In genomic region chr9:80049096-80049495, GRCh38 we compare ENCODE assay signal across 18 cellular contexts.
DNase-seq lines count a peak whose midpoint lies in the region; ATAC-seq and TF ChIP-seq lines count a peak whose summit lies in the region.
"Had no signal": no experiment of that assay in that cellular context is flagged by ENCODE, and none has a peak within 500 bp of the region (broad histone marks: within the 10 kb centered on the region; RNA-seq: fewer than 3 reads in every experiment).

No MANE protein-coding gene starts in this region.

- H3K4me2 ChIP-seq in GM23338: peak overlapping the region; percentile 19; the same call in 1 of the 2 replicates
- H3K4me2 ChIP-seq in IMR-90 (ENCODE audit: low read depth, low read length): no peak overlapping the region
- peak overlapping the region; percentile 25 for H3K4me2 ChIP-seq in neural progenitor cell

- TF ChIP-seq RAD21 in IMR-90 (IDR thresholded peaks at IDR 0.05; ENCODE audit: low read length): no peak

- no peak overlapping the region for H3K23ac ChIP-seq in IMR-90 (ENCODE audit: low read depth, low read length)

- H3K4me1 Mint-ChIP-seq in GM23338 (peaks cover 18% of the 10 kb centered on the region), neural progenitor cell (peaks cover 16% of the 10 kb centered on the region), chondrocyte (ENCODE audit: low read depth) (peaks cover 9% of the 10 kb centered on the region)
- H3K4me1 Mint-ChIP-seq in T-helper 2 cell treated with Interferon-gamma antibody and Interleukin-4, amounts not matched to agents 5 μg/mL and 100 μg/mL, for 36 hours (ENCODE audit: low read depth): no peaks in the 10 kb centered on the region

- H3K4me3 Mint-ChIP-seq in GM23338 (no peak overlapping the region), neural progenitor cell (no peak overlapping the region), chondrocyte (ENCODE audit: unreplicated experiment) (no peak overlapping the region)
- no peak overlapping the region for H3K4me3 Mint-ChIP-seq in T-helper 2 cell treated with Interferon-gamma antibody and Interleukin-4, amounts not matched to agents 5 μg/mL and 100 μg/mL, for 36 hours

- no peak overlapping the region for H2BK20ac ChIP-seq in IMR-90 (ENCODE audit: low read depth, low read length)

- no peak overlapping the region for H4K91ac ChIP-seq in IMR-90 (ENCODE audit: insufficient read depth, low read depth, low read length)

- H2AFZ ChIP-seq in GM23338 (0 out of 2 replicates have a peak overlapping the region, but pooled peaks have one; percentile 11), IMR-90 (replicated peaks; ENCODE audit: low read length, poor library complexity) (no peak overlapping the region), neural progenitor cell (replicated peaks) (peak overlapping the region; percentile 28)
- H2AFZ ChIP-seq: GM23248 had no signal

- no peak overlapping the region for H3K4ac ChIP-seq in IMR-90 (ENCODE audit: low read depth, low read length)

- H3K18ac ChIP-seq in IMR-90 (ENCODE audit: low read depth, low read length): no peak overlapping the region

- dilution Hi-C loops in IMR-90 (cut with HindIII; ENCODE audit: low sequenced_read_pairs, unreplicated experiment): no loop called here

- no CpG with 5 or more reads among the region's 1 CpG for WGBS in IMR-90 (ENCODE audit: extremely low coverage in 2 of 2, insufficient read length in 1 of 2), 2 experiments

- no peaks in the 10 kb centered on the region for H3K9me1 ChIP-seq in IMR-90 (ENCODE audit: insufficient read depth, low read length)

- peak; percentile 23 for DNase-seq in GM23338 (ENCODE audit: low spot score)
- DNase-seq in IMR-90: peak; percentile 7
- DNase-seq in epithelial cell of esophagus (ENCODE audit: low read depth): peak; percentile 6
- DNase-seq in neural progenitor cell (ENCODE audit: low spot score): peak; percentile 21
- no peak for DNase-seq in T-helper 2 cell treated with Interferon-gamma antibody and Interleukin-4, amounts not matched to agents 5 μg/mL and 100 μg/mL, for 36 hours (ENCODE audit: low spot score)
- no peak for DNase-seq in NCI-H1105 treated with DMSO at 0.1 percent for 48 hours (lab: John Stamatoyannopoulos, UW)
- no peak for DNase-seq in chondrocyte (ENCODE audit: low spot score)
- DNase-seq: AML-193, Caco-2, GM23248, Kasumi-1, MV-4-11, NCI-H1436 treated with DMSO at 0.1 percent for 48 hours, NCI-H2081, NCI-H345, NCI-H748 treated with DMSO at 0.1 percent for 48 hours, Right ventricle myocardium superior had no signal

- H3K36me3 ChIP-seq in GM23338 (ENCODE audit: insufficient read depth) (no peaks in the 10 kb centered on the region), IMR-90 (ENCODE audit: control insufficient read depth, insufficient read depth, low read length) (no peaks in the 10 kb centered on the region), neural progenitor cell (peaks cover 3% of the 10 kb centered on the region)

- H3K27me3 ChIP-seq in GM23338 (ENCODE audit: insufficient read depth) (no peaks in the 10 kb centered on the region), IMR-90 (ENCODE audit: control insufficient read depth, insufficient read depth, low read length) (no peaks in the 10 kb centered on the region), neural progenitor cell (no peaks in the 10 kb centered on the region)

- H3K27me3 Mint-ChIP-seq in GM23338 (ENCODE audit: insufficient read depth, low read depth, poor library complexity) (peaks cover 2% of the 10 kb centered on the region), neural progenitor cell (ENCODE audit: insufficient read depth, low read depth) (peaks cover 5% of the 10 kb centered on the region), chondrocyte (ENCODE audit: low read depth) (no peaks in the 10 kb centered on the region)
- no peaks in the 10 kb centered on the region for H3K27me3 Mint-ChIP-seq in T-helper 2 cell treated with Interferon-gamma antibody and Interleukin-4, amounts not matched to agents 5 μg/mL and 100 μg/mL, for 36 hours (ENCODE audit: low read depth)

- POLR2A ChIA-PET in IMR-90 (lab: Charles Lee; ENCODE audit: unreplicated experiment): no interaction called here

- H3K56ac ChIP-seq in IMR-90 (ENCODE audit: extremely low read depth, insufficient read depth, low read length): no peak overlapping the region

- no peak overlapping the region for H3K27ac ChIP-seq in GM23338 (ENCODE audit: low read depth)
- H3K27ac ChIP-seq in IMR-90 (ENCODE audit: insufficient read depth, low read length): no peak overlapping the region
- H3K27ac ChIP-seq in neural progenitor cell: no peak overlapping the region
- H3K27ac ChIP-seq: GM23248 had no signal

- H3K9me2 ChIP-seq in GM23338 (ENCODE audit: insufficient read depth): peaks cover 4% of the 10 kb centered on the region

- H3K4me3 ChIP-seq in GM23338: no peak overlapping the region
- H3K4me3 ChIP-seq in IMR-90 (ENCODE audit: insufficient read depth, low read depth, low read length): no peak overlapping the region
- no peak overlapping the region for H3K4me3 ChIP-seq in epithelial cell of esophagus (ENCODE audit: low read length)
- H3K4me3 ChIP-seq in neural progenitor cell: no peak overlapping the region
- H3K4me3 ChIP-seq: GM23248 had no signal

- in situ Hi-C loops in IMR-90 (cut with MboI; ENCODE audit: low sequenced_read_pairs): no loop called here

- H3K4me1 ChIP-seq in GM23338 (ENCODE audit: insufficient read depth) (peaks cover 16% of the 10 kb centered on the region; the same call in 1 of the 2 replicates), IMR-90 (ENCODE audit: control insufficient read depth, insufficient read depth, low read length) (no peaks in the 10 kb centered on the region), neural progenitor cell (peaks cover 11% of the 10 kb centered on the region)
- H3K4me1 ChIP-seq: Caco-2 had no signal

- H4K20me1 ChIP-seq in GM23338 (replicated peaks; ENCODE audit: insufficient read depth) (no peaks in the 10 kb centered on the region), IMR-90 (ENCODE audit: insufficient read depth, low read length) (no peaks in the 10 kb centered on the region), neural progenitor cell (ENCODE audit: low read depth) (no peaks in the 10 kb centered on the region)

- H3K9me3 ChIP-seq in IMR-90 (ENCODE audit: control insufficient read depth, insufficient read depth, low read length) (peaks cover 4% of the 10 kb centered on the region; the same call in 1 of the 2 replicates), neural progenitor cell (ENCODE audit: low read depth) (peaks cover 16% of the 10 kb centered on the region)
- H3K9me3 ChIP-seq: Caco-2 had no signal

- H2AK9ac ChIP-seq in IMR-90 (replicated peaks; ENCODE audit: low read depth, low read length, poor library complexity): no peak overlapping the region

- no peak overlapping the region for H2BK15ac ChIP-seq in IMR-90 (ENCODE audit: low read depth, low read length)

- H3F3A ChIP-seq in GM23338 (replicated peaks; ENCODE audit: low read depth) (no peaks in the 10 kb centered on the region), neural progenitor cell (ENCODE audit: low read depth) (no peaks in the 10 kb centered on the region)

- peaks cover 15% of the 10 kb centered on the region for H3K9me3 Mint-ChIP-seq in GM23338
- peaks cover 23% of the 10 kb centered on the region for H3K9me3 Mint-ChIP-seq in neural progenitor cell
- peaks cover 9% of the 10 kb centered on the region for H3K9me3 Mint-ChIP-seq in T-helper 2 cell treated with Interferon-gamma antibody and Interleukin-4, amounts not matched to agents 5 μg/mL and 100 μg/mL, for 36 hours
- H3K9me3 Mint-ChIP-seq in chondrocyte (ENCODE audit: low read depth): peaks cover 18% of the 10 kb centered on the region

- no peaks in the 10 kb centered on the region for H3K79me2 ChIP-seq in GM23338 (replicated peaks; ENCODE audit: insufficient read depth)
- H3K79me2 ChIP-seq in neural progenitor cell (ENCODE audit: low read depth): no peaks in the 10 kb centered on the region

- H2AK5ac ChIP-seq in IMR-90 (ENCODE audit: low read depth, low read length): no peak overlapping the region

- TF ChIP-seq CTCF in GM23338 (conservative IDR thresholded peaks at IDR 0.05; ENCODE audit: low read depth in 2 of 2) (no peak), IMR-90 (conservative IDR thresholded peaks at IDR 0.05; ENCODE audit: low read depth, low read length) (no peak), epithelial cell of esophagus (IDR thresholded peaks at IDR 0.05; ENCODE audit: insufficient read depth, low read depth, low read length, missing control alignments) (no peak), neural progenitor cell (IDR thresholded peaks at IDR 0.05) (no peak), chondrocyte (IDR thresholded peaks at IDR 0.05) (no peak)

- H3K27ac Mint-ChIP-seq in GM23338 (0 out of 2 replicates have a peak overlapping the region, but pooled peaks have one; percentile 27), neural progenitor cell (no peak overlapping the region), chondrocyte (ENCODE audit: unreplicated experiment) (no peak overlapping the region)
- H3K27ac Mint-ChIP-seq in T-helper 2 cell treated with Interferon-gamma antibody and Interleukin-4, amounts not matched to agents 5 μg/mL and 100 μg/mL, for 36 hours: no peak overlapping the region

- no peaks in the 10 kb centered on the region for H3K79me1 ChIP-seq in IMR-90 (ENCODE audit: low read depth in 1 of 2, low read length in 2 of 2)

- H4K8ac ChIP-seq in IMR-90 (ENCODE audit: low read depth in 2 of 2, low read length in 2 of 2): no peak overlapping the region

- no peak overlapping the region for H4K5ac ChIP-seq in IMR-90 (ENCODE audit: low read depth, low read length)

- intact Hi-C loops in IMR-90 (cut with micrococcal nuclease): no loop called here

- peaks cover 11% of the 10 kb centered on the region; the same call in 2 of the 3 replicates for H3K36me3 Mint-ChIP-seq in GM23338 (ENCODE audit: low read depth)
- no peaks in the 10 kb centered on the region for H3K36me3 Mint-ChIP-seq in neural progenitor cell
- H3K36me3 Mint-ChIP-seq in T-helper 2 cell treated with Interferon-gamma antibody and Interleukin-4, amounts not matched to agents 5 μg/mL and 100 μg/mL, for 36 hours (ENCODE audit: low read depth): no peaks in the 10 kb centered on the region
- H3K36me3 Mint-ChIP-seq in chondrocyte (ENCODE audit: low read depth): peaks cover 10% of the 10 kb centered on the region

- BruUV-seq in IMR-90 (replicated peaks; lab: Mats Ljungman, UMichigan): no TSS peak

- H2BK120ac ChIP-seq in IMR-90 (ENCODE audit: low read depth, low read length): no peak overlapping the region

- CTCF ChIA-PET in IMR-90 (lab: Yijun Ruan, JAX): interaction anchor here (1.6 kb wide), 1 partner anchor 253 kb away, joined by 3 read pairs; no protein-coding TSS in a partner anchor

- ATAC-seq in GM23338: peak; percentile 46; the same call in 2 of the 3 replicates
- no peak for ATAC-seq in IMR-90 (ENCODE audit: low read depth)
- ATAC-seq: Panc1 had no signal

- TF ChIP-seq POLR2A in IMR-90 (IDR thresholded peaks at IDR 0.05; ENCODE audit: low read depth, low read length): no peak

- H2BK5ac ChIP-seq in IMR-90 (ENCODE audit: low read depth, low read length, poor library complexity, severe bottlenecking): no peak overlapping the region

- H3K9ac ChIP-seq in IMR-90 (ENCODE audit: low read depth, low read length) (no peak overlapping the region), neural progenitor cell (no peak overlapping the region)
- H3K9ac ChIP-seq: GM23248 had no signal

- H3K14ac ChIP-seq in IMR-90 (replicated peaks; ENCODE audit: low read depth, low read length): no peak overlapping the region

TF ChIP-seq in GM23338, 12 proteins besides CTCF, POLR2A, EP300 and RAD21 (continues in another document):
- TF ChIP-seq STAT1 (IDR thresholded peaks at IDR 0.05; ENCODE audit: unreplicated experiment): no peak

Comparison
In these comparisons a context has a peak if more than half of its experiments do, and no peak if none do; other contexts are left out.
1. DNase-seq: peak in GM23338 (single experiment), IMR-90 (single experiment), epithelial cell of esophagus (single experiment) and neural progenitor cell (single experiment); none in T-helper 2 cell treated with Interferon-gamma antibody and Interleukin-4, amounts not matched to agents 5 μg/mL and 100 μg/mL, for 36 hours (single experiment), NCI-H1105 treated with DMSO at 0.1 percent for 48 hours (single experiment) and chondrocyte (single experiment).